Comparison of ENCODE assay signal across 22 cellular contexts in genomic region chr11:92834296-92835020, GRCh38.
"Had no signal": no experiment of that assay in that cellular context is flagged by ENCODE, and none has a peak within 500 bp of the region (broad histone marks: within the 10 kb centered on the region; RNA-seq: fewer than 3 reads in every experiment).

No MANE protein-coding gene starts in this region.

- H3K36me3 ChIP-seq: esophagus muscularis mucosa, sigmoid colon, suprapubic skin, thyroid gland had no signal

- FAIRE-seq: endometrium, urothelium cell line had no signal

- H3K4me3 ChIP-seq: coronary artery, esophagus muscularis mucosa, lung, sigmoid colon, skin epidermis, suprapubic skin, thyroid gland had no signal

- DNase-seq: effector CD8-positive, alpha-beta T cell; foreskin fibroblast; immature natural killer cell; left colon; left ventricle myocardium superior; mesendoderm; naive thymus-derived CD4-positive, alpha-beta T cell; nephron progenitor cell; sigmoid colon; stimulated activated CD4-positive, alpha-beta T cell treated with anti-CD3 and anti-CD28 coated beads, Interleukin-2, amount 100 ng/mL, for 24 hours; stimulated activated CD4-positive, alpha-beta T cell treated with anti-CD3 and anti-CD28 coated beads, Interleukin-4, amount 100 ng/mL, for 4 hours; stimulated activated naive CD4-positive, alpha-beta T cell treated with Interleukin-2 at 50 U/mL for 16 hours; thyroid gland had no signal

- ATAC-seq: left colon; left ventricle myocardium superior; naive thymus-derived CD4-positive, alpha-beta T cell had no signal

- H3K27ac ChIP-seq: coronary artery, epithelial cell of prostate, esophagus muscularis mucosa, parathyroid adenoma, sigmoid colon, skin epidermis, suprapubic skin, thyroid gland had no signal

- H3K27me3 ChIP-seq: esophagus muscularis mucosa, sigmoid colon, suprapubic skin, thyroid gland had no signal
